21 cellular contexts compared by ENCODE assay signal in genomic region chr9:130899051-130899748, GRCh38. TPM values are rescaled to one million over a fixed set of nuclear protein-coding genes. Genes with fewer than 3 reads are reported as not detected.
DNase-seq lines count a peak whose midpoint lies in the region; FAIRE-seq and TF ChIP-seq lines count a peak whose summit lies in the region.
"Had no signal": no experiment of that assay in that cellular context is flagged by ENCODE, and none has a peak within 500 bp of the region (broad histone marks: within the 10 kb centered on the region; RNA-seq: fewer than 3 reads in every experiment).

No MANE protein-coding gene starts in this region.

- H3K36me3 ChIP-seq in SJCRH30 (no peaks in the 10 kb centered on the region), colonic mucosa (no peaks in the 10 kb centered on the region), small intestine (ENCODE audit: control insufficient read depth in 2 of 2, insufficient read depth in 2 of 2, low read length in 2 of 2) (no peaks in the 10 kb centered on the region)
- H3K36me3 ChIP-seq: BE2C had no signal

- peaks cover 4% of the 10 kb centered on the region; the same call in 1 of the 2 replicates for H3K4me1 ChIP-seq in SJCRH30
- no peaks in the 10 kb centered on the region for H3K4me1 ChIP-seq in colonic mucosa
- H3K4me1 ChIP-seq in small intestine (ENCODE audit: control insufficient read depth in 2 of 2, insufficient read depth in 1 of 2, low read depth in 1 of 2, low read length in 1 of 2): no peaks in the 10 kb centered on the region
- H3K4me1 ChIP-seq: A549 had no signal

- H3K27ac ChIP-seq in SJCRH30: no peak overlapping the region
- no peak overlapping the region for H3K27ac ChIP-seq in colonic mucosa
- H3K27ac ChIP-seq in small intestine (ENCODE audit: low read depth in 1 of 2, low read length in 1 of 2): no peak overlapping the region
- H3K27ac ChIP-seq: A549, C4-2B had no signal

- TF ChIP-seq CTCF in colonic mucosa (IDR thresholded peaks at IDR 0.05): no peak

- H3K9me3 ChIP-seq in SJCRH30 (replicated peaks) (no peaks in the 10 kb centered on the region), colonic mucosa (no peaks in the 10 kb centered on the region), small intestine (ENCODE audit: control insufficient read depth, low read depth) (no peaks in the 10 kb centered on the region)
- H3K9me3 ChIP-seq: A549, BE2C had no signal

- intact Hi-C loops in colonic mucosa (cut with DNase I): loop anchor here (10.0 kb wide), 1 partner anchor 96 kb away; no protein-coding TSS in a partner anchor

- H3K9ac ChIP-seq in colonic mucosa (ENCODE audit: low read depth in 2 of 2, low read length in 2 of 2): no peak overlapping the region

- peak; percentile 40 to 45 for DNase-seq in SJCRH30
- DNase-seq in colonic mucosa: peak; percentile 47
- DNase-seq in myocyte (ENCODE audit: low read depth): peak; percentile 20
- peak; percentile 17 for DNase-seq in small intestine
- DNase-seq in cerebellar cortex (ENCODE audit: low spot score): no peak
- no peak for DNase-seq in activated gamma-delta T cell (lab: John Stamatoyannopoulos, UW)
- no peak for DNase-seq in stimulated activated CD4-positive, alpha-beta T cell treated with anti-CD3 and anti-CD28 coated beads, Interleukin-1b, Interleukin-23, amount 100 ng/mL, for 48 hours
- DNase-seq: BE2C, COR-L47, EL, HCEC 1CT, HFFc6 had no signal

- H3K27me3 ChIP-seq in SJCRH30: peaks cover 24% of the 10 kb centered on the region
- H3K27me3 ChIP-seq in colonic mucosa: no peaks in the 10 kb centered on the region
- H3K27me3 ChIP-seq in small intestine (ENCODE audit: control insufficient read depth in 2 of 2, insufficient read depth in 2 of 2, low read length in 2 of 2): no peaks in the 10 kb centered on the region

- WGBS in small intestine, 3 donors: 33 to 57% (median 55%) methylated on average over 25 of the region's 25 CpGs

- FAIRE-seq in small intestine (lab: Jason Lieb, UNC): no peak
- FAIRE-seq: A549, D721Med, G401.6, GM12892, H1 had no signal

- H3K4me3 ChIP-seq in SJCRH30 (no peak overlapping the region), colonic mucosa (no peak overlapping the region), small intestine (ENCODE audit: low read depth in 1 of 2, low read length in 2 of 2) (no peak overlapping the region)
- H3K4me3 ChIP-seq: A549 had no signal

RNA-seq across cellular contexts. Expression of gene QRFP, which starts 2.6 kb away (rescaled TPM):
- total RNA-seq in SJCRH30 (2014; rRNA removed; shearing (Covaris generic)): not detected in 2 replicates
- under 1 TPM in 1 of 2 donors, not detected in 1; 0.77 TPM for total RNA-seq in colonic mucosa
- not detected in 2 replicates for total RNA-seq in myocyte
- 0.49 TPM for polyA plus RNA-seq in myocyte (2012)
- polyA plus RNA-seq in small intestine: under 1 TPM in 1 of 3 donors, not detected in 2; 0.12 TPM
- total RNA-seq: CD4-positive, alpha-beta memory T cell; H1; HFFc6; HT1080 had no signal
- polyA plus RNA-seq: A549; AG04450; CD4-positive, alpha-beta memory T cell; H1 had no signal

RNA-seq across cellular contexts. Expression of gene FIBCD1, which starts 39.8 kb away (rescaled TPM):
- total RNA-seq in SJCRH30 (2014; rRNA removed; shearing (Covaris generic)): 2.8 TPM in 1 of 2 replicates, not detected in the other
- total RNA-seq in colonic mucosa: 10 to 100 TPM in 1 of 2 donors, 1 to 10 TPM in 1; 9.0 to 32.9 TPM
- 0.36 and 0.48 TPM in 2 replicates for total RNA-seq in myocyte
- 16.0 TPM for polyA plus RNA-seq in myocyte (2012)
- polyA plus RNA-seq in small intestine: 1 to 10 TPM in 1 of 3 donors, not detected in 2; 1.5 TPM
- total RNA-seq: CD4-positive, alpha-beta memory T cell had no signal
- polyA plus RNA-seq: CD4-positive, alpha-beta memory T cell had no signal

Comparison
In these comparisons a context has a peak if more than half of its experiments do, and no peak if none do; other contexts are left out.
1. DNase-seq: peak in SJCRH30 (2 of 2), colonic mucosa (single experiment), myocyte (single experiment) and small intestine (single experiment); none in cerebellar cortex (single experiment), activated gamma-delta T cell (single experiment) and stimulated activated CD4-positive, alpha-beta T cell treated with anti-CD3 and anti-CD28 coated beads, Interleukin-1b, Interleukin-23, amount 100 ng/mL, for 48 hours (single experiment).